In genomic region chr2:9892236-9892635, GRCh38 we compare ENCODE assay signal across 28 cellular contexts.
"Had no signal": no experiment of that assay in that cellular context is flagged by ENCODE, and none has a peak within 500 bp of the region (broad histone marks: within the 10 kb centered on the region; RNA-seq: fewer than 3 reads in every experiment).

No MANE protein-coding gene starts in this region.

- H3K4me3 ChIP-seq: neural progenitor cell, ovary, psoas muscle, right lobe of liver, sigmoid colon, stomach, thoracic aorta, thyroid gland, tibial nerve, upper lobe of right lung, vagina had no signal

- H2AFZ ChIP-seq: neural progenitor cell, parathyroid adenoma had no signal

- H3K4me2 ChIP-seq: neural progenitor cell had no signal

- H3K4me3 Mint-ChIP-seq: natural killer cell; nephron; neural progenitor cell; stimulated activated effector memory CD8-positive, alpha-beta T cell treated with anti-CD3 and anti-CD28 coated beads, Interleukin-12 subunit alpha, Interleukin-12 subunit beta, amount 100 ng/mL, for 72 hours; stimulated activated naive B cell treated with anti-CD40 and anti-IgM and Interleukin-4, amounts not matched to agents 10 μg/mL and 1 μg/mL and 100 μg/mL, for 72 hours; stimulated activated naive CD8-positive, alpha-beta T cell treated with anti-CD3 and anti-CD28 coated beads, Interleukin-15, Interleukin-2, amounts not matched to agents 100 ng/mL and 50 ng/mL, for 24 hours; type B pancreatic cell had no signal

- H3K27ac ChIP-seq: neural progenitor cell, ovary, parathyroid adenoma, psoas muscle, right lobe of liver, sigmoid colon, stomach, thoracic aorta, thyroid gland, tibial nerve, upper lobe of right lung, vagina had no signal

- H3K9ac ChIP-seq: neural progenitor cell, parathyroid adenoma had no signal

- FAIRE-seq: small intestine had no signal

- H3K27ac Mint-ChIP-seq: natural killer cell; nephron; neural progenitor cell; progenitor cell of endocrine pancreas; stimulated activated effector memory CD8-positive, alpha-beta T cell treated with anti-CD3 and anti-CD28 coated beads, Interleukin-12 subunit alpha, Interleukin-12 subunit beta, amount 100 ng/mL, for 72 hours; stimulated activated naive B cell treated with anti-CD40 and anti-IgM and Interleukin-4, amounts not matched to agents 10 μg/mL and 1 μg/mL and 100 μg/mL, for 72 hours; stimulated activated naive CD8-positive, alpha-beta T cell treated with anti-CD3 and anti-CD28 coated beads, Interleukin-15, Interleukin-2, amounts not matched to agents 100 ng/mL and 50 ng/mL, for 24 hours; type B pancreatic cell had no signal

- DNase-seq: natural killer cell; occipital lobe; ovary; posterior cingulate gyrus; psoas muscle; right cardiac atrium; right lobe of liver; sigmoid colon; small intestine; stimulated activated CD4-positive, alpha-beta T cell treated with anti-CD3 and anti-CD28 coated beads, Interleukin-15, amount 100 ng/mL, for 24 hours; stimulated activated CD4-positive, alpha-beta T cell treated with anti-CD3 and anti-CD28 coated beads, Interleukin-2, amount 100 ng/mL, for 24 hours; stimulated activated CD4-positive, alpha-beta T cell treated with anti-CD3 and anti-CD28 coated beads, Interleukin-2, amount 100 ng/mL, for 48 hours; stimulated activated CD4-positive, alpha-beta T cell treated with anti-CD3 and anti-CD28 coated beads, Interleukin-4, amount 100 ng/mL, for 24 hours; stimulated activated naive B cell treated with anti-CD40 and anti-IgM and Interleukin-4, amounts not matched to agents 10 μg/mL and 1 μg/mL and 100 μg/mL, for 72 hours; stimulated activated naive CD4-positive, alpha-beta T cell treated with Interleukin-2 at 50 U/mL for 16 hours; stomach; thyroid gland; upper lobe of right lung had no signal

- H3K9me3 ChIP-seq: ovary, right lobe of liver, thoracic aorta, thyroid gland, vagina had no signal

- H3K27me3 ChIP-seq: neural progenitor cell, ovary, right lobe of liver, sigmoid colon, stomach, thyroid gland, tibial nerve, upper lobe of right lung, vagina had no signal

- H3K36me3 ChIP-seq: ovary, right lobe of liver, thoracic aorta, thyroid gland, upper lobe of right lung, vagina had no signal

- ATAC-seq: natural killer cell; psoas muscle; right cardiac atrium; right lobe of liver; stimulated activated effector memory CD8-positive, alpha-beta T cell treated with anti-CD3 and anti-CD28 coated beads, Interleukin-12 subunit alpha, Interleukin-12 subunit beta, amount 100 ng/mL, for 72 hours; stimulated activated naive B cell treated with anti-CD40 and anti-IgM and Interleukin-4, amounts not matched to agents 10 μg/mL and 1 μg/mL and 100 μg/mL, for 72 hours; upper lobe of right lung had no signal

- H3K27me3 Mint-ChIP-seq: progenitor cell of endocrine pancreas; stimulated activated naive B cell treated with anti-CD40 and anti-IgM and Interleukin-4, amounts not matched to agents 10 μg/mL and 1 μg/mL and 100 μg/mL, for 72 hours; stimulated activated naive CD8-positive, alpha-beta T cell treated with anti-CD3 and anti-CD28 coated beads, Interleukin-15, Interleukin-2, amounts not matched to agents 100 ng/mL and 50 ng/mL, for 24 hours; type B pancreatic cell had no signal
